Comparison of ENCODE assay signal across 9 cellular contexts in genomic region chr3:115814778-115815380, GRCh38.
DNase-seq lines count a peak whose midpoint lies in the region; ATAC-seq and TF ChIP-seq lines count a peak whose summit lies in the region.
"Had no signal": no experiment of that assay in that cellular context is flagged by ENCODE, and none has a peak within 500 bp of the region (broad histone marks: within the 10 kb centered on the region; RNA-seq: fewer than 3 reads in every experiment).

No MANE protein-coding gene starts in this region.

- no peaks in the 10 kb centered on the region for H3K9me2 ChIP-seq in OCI-LY1 (ENCODE audit: low read depth, low read length)

- H3K9me3 Mint-ChIP-seq in naive B cell: no peaks in the 10 kb centered on the region
- no peaks in the 10 kb centered on the region for H3K9me3 Mint-ChIP-seq in stimulated activated naive B cell treated with anti-CD40 and anti-IgM and Interleukin-4, amounts not matched to agents 10 μg/mL and 1 μg/mL and 100 μg/mL, for 72 hours

- H3K36me3 Mint-ChIP-seq in naive B cell: no peaks in the 10 kb centered on the region
- no peaks in the 10 kb centered on the region for H3K36me3 Mint-ChIP-seq in stimulated activated naive B cell treated with anti-CD40 and anti-IgM and Interleukin-4, amounts not matched to agents 10 μg/mL and 1 μg/mL and 100 μg/mL, for 72 hours

- H3K79me2 ChIP-seq in OCI-LY1 (ENCODE audit: insufficient read depth, low read length): no peaks in the 10 kb centered on the region

- H4K20me1 ChIP-seq in OCI-LY1 (ENCODE audit: insufficient read depth, low read length): no peaks in the 10 kb centered on the region

- no peak overlapping the region for H3K27ac ChIP-seq in OCI-LY1 (ENCODE audit: low read depth, low read length, poor library complexity, severe bottlenecking)
- H3K27ac ChIP-seq: skin epidermis had no signal

- no peak overlapping the region for H2AFZ ChIP-seq in OCI-LY1 (ENCODE audit: low read length)

- no peak overlapping the region for H3K4me2 ChIP-seq in OCI-LY1 (ENCODE audit: low read length)

- H3K4me1 ChIP-seq in OCI-LY1 (ENCODE audit: insufficient read depth, low read length, severe bottlenecking): no peaks in the 10 kb centered on the region

- peak overlapping the region in 1 of 6 donors; percentile 29 for H3K27ac Mint-ChIP-seq in naive B cell
- H3K27ac Mint-ChIP-seq in stimulated activated naive B cell treated with anti-CD40 and anti-IgM and Interleukin-4, amounts not matched to agents 10 μg/mL and 1 μg/mL and 100 μg/mL, for 72 hours: no peak overlapping the region

- H3K36me3 ChIP-seq in OCI-LY1 (ENCODE audit: insufficient read depth, low read length): no peaks in the 10 kb centered on the region

- H3K4me1 Mint-ChIP-seq in naive B cell: no peaks in the 10 kb centered on the region
- H3K4me1 Mint-ChIP-seq in stimulated activated naive B cell treated with anti-CD40 and anti-IgM and Interleukin-4, amounts not matched to agents 10 μg/mL and 1 μg/mL and 100 μg/mL, for 72 hours: no peaks in the 10 kb centered on the region

- no peak overlapping the region for H3K9ac ChIP-seq in OCI-LY1 (ENCODE audit: low read length)

- H3F3A ChIP-seq in OCI-LY1 (ENCODE audit: insufficient read depth, low read length): no peaks in the 10 kb centered on the region

- DNase-seq in NCI-H2029 (lab: John Stamatoyannopoulos, UW) (peak; percentile 14), NCI-H2029 treated with DMSO at 0.1 percent for 48 hours (lab: John Stamatoyannopoulos, UW) (no peak), naive B cell (peak; percentile 39)
- peak; percentile 86 for DNase-seq in activated CD8-positive, alpha-beta memory T cell treated with anti-CD3 and anti-CD28 coated beads, Interleukin-2, amount 50 U/mL, for 48 hours
- peak; percentile 21 for DNase-seq in stimulated activated naive B cell treated with anti-CD40 and anti-IgM and Interleukin-4, amounts not matched to agents 10 μg/mL and 1 μg/mL and 100 μg/mL, for 72 hours

- ATAC-seq in HG03354 (IDR thresholded peaks at IDR 0.05; ENCODE audit: poor library complexity, severe bottlenecking, unreplicated experiment) (peak; percentile 64), esophagus mucosa (peak; percentile 65), naive B cell (ENCODE audit: low read depth in 2 of 2) (peak in 1 of 2 donors; percentile 51)
- ATAC-seq in stimulated activated naive B cell treated with anti-CD40 and anti-IgM and Interleukin-4, amounts not matched to agents 10 μg/mL and 1 μg/mL and 100 μg/mL, for 72 hours (replicated peaks): peak; percentile 39

- peaks cover 6 to 16% (median 15%) of the 10 kb centered on the region in 3 donors for H3K27me3 Mint-ChIP-seq in naive B cell
- H3K27me3 Mint-ChIP-seq in stimulated activated naive B cell treated with anti-CD40 and anti-IgM and Interleukin-4, amounts not matched to agents 10 μg/mL and 1 μg/mL and 100 μg/mL, for 72 hours: peaks cover 11% of the 10 kb centered on the region in 2 donors

- H3K9me3 ChIP-seq in OCI-LY1 (ENCODE audit: low read length): no peaks in the 10 kb centered on the region

- no peaks in the 10 kb centered on the region for H3K27me3 ChIP-seq in OCI-LY1 (ENCODE audit: insufficient read depth, low read length)

- no peak overlapping the region for H3K4me3 Mint-ChIP-seq in naive B cell
- H3K4me3 Mint-ChIP-seq in stimulated activated naive B cell treated with anti-CD40 and anti-IgM and Interleukin-4, amounts not matched to agents 10 μg/mL and 1 μg/mL and 100 μg/mL, for 72 hours: no peak overlapping the region

- no peak overlapping the region for H3K4me3 ChIP-seq in OCI-LY1 (ENCODE audit: low read depth, low read length, poor library complexity, severe bottlenecking)
- H3K4me3 ChIP-seq: skin epidermis had no signal

- peak; percentile 92 for TF ChIP-seq CTCF in OCI-LY1 (IDR thresholded peaks at IDR 0.05; ENCODE audit: low read length)
